Comparison of ENCODE assay signal across 11 cellular contexts in the genomic region with DNA sequence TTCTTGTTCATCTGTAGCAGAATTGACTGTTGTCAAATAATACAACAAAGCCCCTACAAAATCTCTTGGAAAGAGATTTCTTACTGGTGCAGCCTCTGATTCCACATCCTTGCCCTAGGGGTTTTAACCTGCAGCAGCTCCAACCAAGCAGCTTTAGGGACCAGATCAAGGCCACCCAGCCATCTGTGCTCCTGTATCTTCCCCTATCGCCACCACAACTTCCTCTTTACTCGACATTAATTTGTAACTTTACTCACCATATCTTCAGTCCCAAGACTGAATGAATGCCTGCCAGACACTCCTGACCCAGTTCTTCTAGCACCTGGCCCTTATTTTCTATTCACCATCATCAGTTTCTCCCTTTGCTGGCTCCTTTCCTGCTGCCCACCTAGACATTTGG. TPM values are rescaled to one million over a fixed set of nuclear protein-coding genes. Genes with fewer than 3 reads are reported as not detected.
DNase-seq lines count a peak whose midpoint lies in the region; ATAC-seq, FAIRE-seq and TF ChIP-seq lines count a peak whose summit lies in the region.
"Had no signal": no experiment of that assay in that cellular context is flagged by ENCODE, and none has a peak within 500 bp of the region (broad histone marks: within the 10 kb centered on the region; RNA-seq: fewer than 3 reads in every experiment).

No MANE protein-coding gene starts in this region.

- TF ChIP-seq CTCF in kidney (IDR thresholded peaks at IDR 0.05; ENCODE audit: borderline replicate concordance, extremely low read depth, insufficient read depth), result no peak

- no peak overlapping the region for H3K27ac ChIP-seq in kidney (ENCODE audit: low read depth in 2 of 2, low read length in 2 of 2)
- H3K27ac ChIP-seq: lower lobe of right lung had no signal

- H3K9me3 ChIP-seq in kidney (ENCODE audit: control insufficient read depth in 1 of 2, low read length in 2 of 2), result no peaks in the 10 kb centered on the region
- H3K9me3 ChIP-seq: lower lobe of right lung had no signal

- no peak for TF ChIP-seq POLR2A in H54 (IDR thresholded peaks at IDR 0.05; ENCODE audit: low read depth, low read length)

- H3K4me3 ChIP-seq in kidney (ENCODE audit: low read length in 2 of 2), result no peak overlapping the region
- H3K4me3 ChIP-seq: lower lobe of right lung had no signal

- no peak overlapping the region for H3K9ac ChIP-seq in kidney (ENCODE audit: low read length in 2 of 2)

- peak; percentile 92 for ATAC-seq in GM18508 (IDR thresholded peaks at IDR 0.05; ENCODE audit: insufficient read depth, unreplicated experiment)
- peak; percentile 92 for ATAC-seq in GM21528 (IDR thresholded peaks at IDR 0.05; ENCODE audit: low FRiP score, unreplicated experiment)
- ATAC-seq in HG03196 (IDR thresholded peaks at IDR 0.05; ENCODE audit: unreplicated experiment), result peak; percentile 90
- ATAC-seq: lower lobe of right lung; stimulated activated naive CD8-positive, alpha-beta T cell treated with anti-CD3 and anti-CD28 coated beads, Interleukin-15, amount 100 ng/mL, for 72 hours had no signal

- FAIRE-seq in H54 (lab: Jason Lieb, UNC) (no peak), kidney (lab: Jason Lieb, UNC) (no peak)
- FAIRE-seq: TTC549 had no signal

- intact Hi-C loops in kidney (cut with DNase I), result no loop called here

- peaks cover 8 to 12% of the 10 kb centered on the region in 2 donors for H3K4me1 ChIP-seq in kidney (ENCODE audit: control insufficient read depth in 1 of 2, insufficient read depth in 1 of 2, low read depth in 1 of 2, low read length in 2 of 2)

- H3K36me3 ChIP-seq in kidney (ENCODE audit: control insufficient read depth in 1 of 2, insufficient read depth in 2 of 2, low read length in 2 of 2), result no peaks in the 10 kb centered on the region
- H3K36me3 ChIP-seq: lower lobe of right lung had no signal

- peak; percentile 38 for DNase-seq in SKM-1 (lab: John Stamatoyannopoulos, UW; ENCODE audit: unreplicated experiment)
- no peak for DNase-seq in mesenteric fat pad (ENCODE audit: low spot score)
- no peak for DNase-seq in H54 (ENCODE audit: insufficient read length, low spot score)
- no peak for DNase-seq in kidney
- DNase-seq in DMS114 treated with DMSO at 0.1 percent for 48 hours (lab: John Stamatoyannopoulos, UW; ENCODE audit: unreplicated experiment), result no peak
- DNase-seq: lower lobe of right lung; stimulated activated naive CD8-positive, alpha-beta T cell treated with anti-CD3 and anti-CD28 coated beads, Interleukin-15, amount 100 ng/mL, for 72 hours had no signal

RNA-seq across cellular contexts. Expression of a gene that starts 7.6 kb away (rescaled TPM):
- 11.9 TPM for total RNA-seq in mesenteric fat pad
- total RNA-seq in kidney, result 4.9 TPM
- polyA plus RNA-seq in kidney (ENCODE audit: insufficient read depth, low read depth, low replicate concordance), result 9.4 TPM
